8 cellular contexts compared by ENCODE assay signal in genomic region chr1:164787834-164788231, GRCh38.
A peak's percentile ranks its signal among the peaks of the same experiment; 100 is the strongest.
DNase-seq lines count a peak whose midpoint lies in the region; ATAC-seq, FAIRE-seq and TF ChIP-seq lines count a peak whose summit lies in the region.

No MANE protein-coding gene starts in this region.

- dilution Hi-C loops in IMR-90 (cut with HindIII; ENCODE audit: low sequenced_read_pairs, unreplicated experiment), result no loop called here

- no peak for TF ChIP-seq RAD21 in IMR-90 (IDR thresholded peaks at IDR 0.05; ENCODE audit: low read length)
- TF ChIP-seq RAD21 in H1 (IDR thresholded peaks at IDR 0.05 in 1 of 2, conservative IDR thresholded peaks at IDR 0.05 in 1 of 2; ENCODE audit: low read depth in 2 of 2, low read length in 2 of 2), result no peak

- H3K79me1 ChIP-seq in IMR-90 (ENCODE audit: low read depth in 1 of 2, low read length in 2 of 2), result peaks cover 5 to 13% of the 10 kb centered on the region in 2 experiments; a peak in 1 of 4 replicates
- no peaks in the 10 kb centered on the region; the same call in 1 of the 2 replicates for H3K79me1 ChIP-seq in H1 (ENCODE audit: low read depth, low read length)

- H3K18ac ChIP-seq in IMR-90 (ENCODE audit: low read depth, low read length), result no peak overlapping the region
- no peak overlapping the region; the same call in 1 of the 2 replicates for H3K18ac ChIP-seq in H1 (ENCODE audit: extremely low read depth, low read length)

- intact Hi-C loops in IMR-90 (cut with micrococcal nuclease), result loop anchor here (1.0 to 5.0 kb wide), 8 partner anchors 171 to 1376 kb away; no protein-coding TSS in a partner anchor

- 0 out of 2 replicates have a peak overlapping the region, but pooled peaks have one; percentile 48 for H2AK5ac ChIP-seq in IMR-90 (ENCODE audit: low read depth, low read length)
- no peak overlapping the region for H2AK5ac ChIP-seq in H1 (ENCODE audit: low read depth, low read length)

- H4K8ac ChIP-seq in IMR-90 (ENCODE audit: low read depth in 2 of 2, low read length in 2 of 2) (no peak overlapping the region), H1 (ENCODE audit: extremely low read depth, insufficient read depth, low read length) (no peak overlapping the region)

- TF ChIP-seq POLR2A in IMR-90 (IDR thresholded peaks at IDR 0.05; ENCODE audit: low read depth, low read length) (no peak), H1 (IDR thresholded peaks at IDR 0.05; ENCODE audit: control extremely low read depth in 1 of 2, low read depth in 2 of 2, low read length in 2 of 2) (no peak)

- no peak overlapping the region for H2BK12ac ChIP-seq in H1 (ENCODE audit: low read depth, low read length)

- H3K4me2 ChIP-seq in IMR-90 (ENCODE audit: low read depth, low read length), result no peak overlapping the region
- peak overlapping the region in 1 of 2 experiments; percentile 27; a peak in 2 of 4 replicates for H3K4me2 ChIP-seq in H1 (ENCODE audit: insufficient read depth in 1 of 2, low read depth in 2 of 2, low read length in 2 of 2)

- H4K91ac ChIP-seq in IMR-90 (ENCODE audit: insufficient read depth, low read depth, low read length) (no peak overlapping the region), H1 (replicated peaks; ENCODE audit: insufficient read length, low read length) (no peak overlapping the region)

- no TSS peak for BruUV-seq in IMR-90 (replicated peaks; lab: Mats Ljungman, UMichigan)

- peaks cover 3 to 55% of the 10 kb centered on the region in 2 experiments; a peak in 3 of 4 replicates for H3K79me2 ChIP-seq in H1 (ENCODE audit: control insufficient read depth in 1 of 2, insufficient read depth in 2 of 2, low read length in 2 of 2)

- in situ Hi-C loops in IMR-90 (cut with MboI; ENCODE audit: low sequenced_read_pairs), result loop anchor here (10.0 kb wide), 2 partner anchors 173 to 223 kb away; no protein-coding TSS in a partner anchor

- DNase-seq in IMR-90, result no peak
- peak; percentile 81 for DNase-seq in NCI-H510A treated with DMSO at 0.1 percent for 48 hours (lab: John Stamatoyannopoulos, UW)
- DNase-seq in H1 (ENCODE audit: low read depth in 1 of 2, low spot score in 2 of 2), result no peak
- DNase-seq in RPMI8226, result no peak
- no peak for DNase-seq in ecto neural progenitor cell (ENCODE audit: low spot score)

- POLR2A ChIA-PET in IMR-90 (lab: Charles Lee; ENCODE audit: unreplicated experiment) (no interaction called here), H1 (lab: Charles Lee; ENCODE audit: partially characterized antibody) (interaction anchor here (0.7 to 1.8 kb wide), 3 partner anchors 16 to 163 kb away, joined by 3 to 6 read pairs (median 3); no protein-coding TSS in a partner anchor)

- H2AFZ ChIP-seq in IMR-90 (replicated peaks; ENCODE audit: low read length, poor library complexity), result no peak overlapping the region
- no peak overlapping the region for H2AFZ ChIP-seq in H1 (ENCODE audit: low read length)

- no peak for TF ChIP-seq EP300 in H1 (IDR thresholded peaks at IDR 0.05; ENCODE audit: borderline replicate concordance in 1 of 2, low read depth in 2 of 2, low read length in 2 of 2)

- H2BK15ac ChIP-seq in IMR-90 (ENCODE audit: low read depth, low read length) (peak overlapping the region; percentile 84; the same call in 1 of the 3 replicates), H1 (ENCODE audit: low read length) (no peak overlapping the region)

- no peak for FAIRE-seq in H1 (lab: Jason Lieb, UNC)

- H3K23ac ChIP-seq in IMR-90 (ENCODE audit: low read depth, low read length) (no peak overlapping the region), H1 (ENCODE audit: insufficient read length) (no peak overlapping the region)

- no peaks in the 10 kb centered on the region for H3K23me2 ChIP-seq in H1 (ENCODE audit: low read depth, low read length)

- H2AK9ac ChIP-seq in IMR-90 (replicated peaks; ENCODE audit: low read depth, low read length, poor library complexity), result no peak overlapping the region

- H2BK20ac ChIP-seq in IMR-90 (ENCODE audit: low read depth, low read length), result peak overlapping the region; percentile 82; the same call in 1 of the 2 replicates
- H2BK20ac ChIP-seq in H1 (ENCODE audit: low read length), result no peak overlapping the region

- no peaks in the 10 kb centered on the region for H4K20me1 ChIP-seq in IMR-90 (ENCODE audit: insufficient read depth, low read length)
- H4K20me1 ChIP-seq in H1 (replicated peaks in 1 of 2; ENCODE audit: control insufficient read depth in 1 of 2, insufficient read depth in 2 of 2, low read length in 2 of 2), result peaks cover 4 to 7% of the 10 kb centered on the region in 2 experiments

- H4K5ac ChIP-seq in IMR-90 (ENCODE audit: low read depth, low read length), result no peak overlapping the region
- H4K5ac ChIP-seq in H1 (ENCODE audit: insufficient read length, low read depth, low read length), result no peak overlapping the region

- no peak overlapping the region for H3K4ac ChIP-seq in IMR-90 (ENCODE audit: low read depth, low read length)
- no peak overlapping the region for H3K4ac ChIP-seq in H1 (replicated peaks; ENCODE audit: insufficient read length, low read depth, low read length)

- CTCF ChIA-PET in IMR-90 (lab: Yijun Ruan, JAX) (interaction anchor here (0.5 to 1.7 kb wide), 14 partner anchors 8 to 348 kb away, joined by 3 to 8 read pairs (median 4); no protein-coding TSS in a partner anchor), H1 (lab: Charles Lee; ENCODE audit: partially characterized antibody) (interaction anchor here (0.5 to 10.2 kb wide), 44 partner anchors 9 to 1252 kb away, joined by 3 to 88 read pairs (median 4); no protein-coding TSS in a partner anchor)

- 80% methylated on average over 2 of the region's 8 CpGs; no CpG with 5 or more reads in 1 of the 2 experiments for WGBS in IMR-90 (ENCODE audit: extremely low coverage in 2 of 2, insufficient read length in 1 of 2), 2 experiments
- WGBS in H1 (ENCODE audit: extremely low coverage in 1 of 2, insufficient coverage in 1 of 2, insufficient read length in 1 of 2, insufficient replicate concordance in 2 of 2, low coverage in 1 of 2, low lambda C conversion rate in 2 of 2, missing lambda C conversion rate in 1 of 2), 2 experiments, result 65% methylated on average over 8 of the region's 8 CpGs; no CpG with 5 or more reads in 1 of the 2 experiments

- peaks cover 3% of the 10 kb centered on the region; the same call in 1 of the 2 replicates for H3K9me1 ChIP-seq in IMR-90 (ENCODE audit: insufficient read depth, low read length)

- H2BK5ac ChIP-seq in IMR-90 (ENCODE audit: low read depth, low read length, poor library complexity, severe bottlenecking) (no peak overlapping the region), H1 (ENCODE audit: low read depth, low read length) (peak overlapping the region; percentile 50; the same call in 1 of the 2 replicates)

- no peak overlapping the region for H3K14ac ChIP-seq in IMR-90 (replicated peaks; ENCODE audit: low read depth, low read length)
- no peak overlapping the region for H3K14ac ChIP-seq in H1 (ENCODE audit: insufficient read length)

- no peak overlapping the region for H3K9ac ChIP-seq in IMR-90 (ENCODE audit: low read depth, low read length)
- H3K9ac ChIP-seq in H1 (replicated peaks in 1 of 4; ENCODE audit: extremely low read depth in 1 of 4, low read depth in 3 of 4, low read length in 3 of 4), result no peak overlapping the region; a peak in 1 of 7 replicates
- H3K9ac ChIP-seq in rectal smooth muscle tissue (ENCODE audit: low read length), result no peak overlapping the region

- peaks cover 6% of the 10 kb centered on the region; the same call in 1 of the 2 replicates for H3K4me1 ChIP-seq in IMR-90 (ENCODE audit: control insufficient read depth, insufficient read depth, low read length)
- H3K4me1 ChIP-seq in H1 (replicated peaks in 1 of 4; ENCODE audit: control insufficient read depth in 3 of 4, insufficient read depth in 4 of 4, low read length in 3 of 4), result peaks cover 0 to 15% (median 4%) of the 10 kb centered on the region in 4 experiments; a peak in 5 of 7 replicates
- H3K4me1 ChIP-seq in rectal smooth muscle tissue (ENCODE audit: control insufficient read depth, insufficient read depth, low read length), result peaks cover 36% of the 10 kb centered on the region

- H3K4me3 ChIP-seq in IMR-90 (ENCODE audit: insufficient read depth, low read depth, low read length) (no peak overlapping the region), H1 (ENCODE audit: extremely low read depth in 1 of 4, insufficient read depth in 2 of 4, low read depth in 3 of 4, low read length in 4 of 4) (peak overlapping the region in 1 of 4 experiments; percentile 14; a peak in 1 of 8 replicates), rectal smooth muscle tissue (ENCODE audit: low read length) (no peak overlapping the region)

- H3K9me3 ChIP-seq in IMR-90 (ENCODE audit: control insufficient read depth, insufficient read depth, low read length) (no peaks in the 10 kb centered on the region), H1 (ENCODE audit: insufficient read depth in 2 of 2, low read depth in 1 of 2, low read length in 1 of 2) (no peaks in the 10 kb centered on the region)

- TF ChIP-seq CTCF in IMR-90 (conservative IDR thresholded peaks at IDR 0.05; ENCODE audit: low read depth, low read length) (no peak), H1 (IDR thresholded peaks at IDR 0.05; ENCODE audit: control extremely low read depth in 1 of 3, insufficient read depth in 1 of 3, low read depth in 1 of 3, low read length in 3 of 3) (no peak)

- H3K36me3 ChIP-seq in IMR-90 (ENCODE audit: control insufficient read depth, insufficient read depth, low read length) (peaks cover 6% of the 10 kb centered on the region), H1 (ENCODE audit: control insufficient read depth in 2 of 4, insufficient read depth in 4 of 4, low read length in 3 of 4) (peaks cover 0 to 7% (median 6%) of the 10 kb centered on the region in 4 experiments; a peak in 7 of 8 replicates), rectal smooth muscle tissue (ENCODE audit: control insufficient read depth, insufficient read depth, low read length) (no peaks in the 10 kb centered on the region)

- H3K27ac ChIP-seq in IMR-90 (ENCODE audit: insufficient read depth, low read length) (no peak overlapping the region), H1 (ENCODE audit: low read depth, low read length) (peak overlapping the region; percentile 47; the same call in 1 of the 2 replicates), rectal smooth muscle tissue (ENCODE audit: low read depth, low read length) (peak overlapping the region; percentile 16)

- ATAC-seq in IMR-90 (ENCODE audit: low read depth) (no peak), HG02970 (IDR thresholded peaks at IDR 0.05; ENCODE audit: low FRiP score, unreplicated experiment) (no peak), HG03097 (IDR thresholded peaks at IDR 0.05; ENCODE audit: low FRiP score, unreplicated experiment) (no peak)

- H3K27me3 ChIP-seq in IMR-90 (ENCODE audit: control insufficient read depth, insufficient read depth, low read length), result no peaks in the 10 kb centered on the region
- no peaks in the 10 kb centered on the region for H3K27me3 ChIP-seq in H1 (replicated peaks in 1 of 4; ENCODE audit: control insufficient read depth in 3 of 4, extremely low read depth in 1 of 4, insufficient read depth in 3 of 4, low read length in 3 of 4)
- no peaks in the 10 kb centered on the region for H3K27me3 ChIP-seq in rectal smooth muscle tissue (ENCODE audit: control insufficient read depth, insufficient read depth, low read length)

- H2BK120ac ChIP-seq in IMR-90 (ENCODE audit: low read depth, low read length) (no peak overlapping the region; the same call in 1 of the 2 replicates), H1 (replicated peaks; ENCODE audit: low read depth, low read length) (no peak overlapping the region)

- no peak overlapping the region for H3K56ac ChIP-seq in IMR-90 (ENCODE audit: extremely low read depth, insufficient read depth, low read length)
- no peak overlapping the region for H3K56ac ChIP-seq in H1 (replicated peaks; ENCODE audit: insufficient read length, low read depth, low read length)
